1 cellular context compared by ENCODE assay signal in the genomic region with DNA sequence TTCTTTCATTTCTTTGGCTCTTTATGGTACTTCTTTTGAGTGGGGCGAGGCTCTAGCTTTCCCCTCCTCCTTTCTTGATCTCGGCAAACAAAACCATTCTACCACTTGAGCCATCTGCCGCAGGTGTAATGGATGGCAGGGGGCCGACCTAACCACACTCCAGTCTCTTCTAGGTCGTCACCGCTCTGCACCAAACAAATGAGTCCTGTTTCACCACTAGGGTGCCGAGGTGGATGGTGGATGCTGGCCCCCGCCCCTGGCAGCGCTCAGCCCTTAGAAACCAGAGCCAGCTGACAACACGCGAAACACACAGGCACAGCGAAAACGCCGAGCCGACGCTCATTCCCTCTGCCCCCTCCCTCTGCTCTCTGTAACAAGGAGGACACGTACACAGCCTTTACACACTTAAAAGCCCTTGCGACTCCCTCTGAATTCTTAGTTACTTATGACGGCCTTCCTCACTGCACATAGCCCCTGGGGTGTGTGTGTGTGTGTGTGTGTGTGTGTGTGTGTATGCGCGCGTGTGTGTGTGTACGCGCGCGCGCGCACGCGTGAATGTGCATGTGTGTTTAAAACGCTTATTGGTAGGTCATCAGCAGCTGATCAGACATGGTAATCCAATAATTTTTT.
A peak's percentile ranks its signal among the peaks of the same experiment; 100 is the strongest.
TF ChIP-seq lines count a peak whose summit lies in the region.

No MANE protein-coding gene starts in this region.

TF ChIP-seq in HEK293, 187 proteins besides CTCF, POLR2A, EP300 and RAD21 (continued from another document and continues in another):
- TF ChIP-seq, protein P1, sequence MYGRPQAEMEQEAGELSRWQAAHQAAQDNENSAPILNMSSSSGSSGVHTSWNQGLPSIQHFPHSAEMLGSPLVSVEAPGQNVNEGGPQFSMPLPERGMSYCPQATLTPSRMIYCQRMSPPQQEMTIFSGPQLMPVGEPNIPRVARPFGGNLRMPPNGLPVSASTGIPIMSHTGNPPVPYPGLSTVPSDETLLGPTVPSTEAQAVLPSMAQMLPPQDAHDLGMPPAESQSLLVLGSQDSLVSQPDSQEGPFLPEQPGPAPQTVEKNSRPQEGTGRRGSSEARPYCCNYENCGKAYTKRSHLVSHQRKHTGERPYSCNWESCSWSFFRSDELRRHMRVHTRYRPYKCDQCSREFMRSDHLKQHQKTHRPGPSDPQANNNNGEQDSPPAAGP (tag by site-specific recombination; IDR thresholded peaks at IDR 0.05) = peak; percentile 52; the same call in 1 of the 2 replicates
- TF ChIP-seq SETDB1 (IDR thresholded peaks at IDR 0.05; ENCODE audit: insufficient read length, low read length) = no peak
- TF ChIP-seq, protein P2, sequence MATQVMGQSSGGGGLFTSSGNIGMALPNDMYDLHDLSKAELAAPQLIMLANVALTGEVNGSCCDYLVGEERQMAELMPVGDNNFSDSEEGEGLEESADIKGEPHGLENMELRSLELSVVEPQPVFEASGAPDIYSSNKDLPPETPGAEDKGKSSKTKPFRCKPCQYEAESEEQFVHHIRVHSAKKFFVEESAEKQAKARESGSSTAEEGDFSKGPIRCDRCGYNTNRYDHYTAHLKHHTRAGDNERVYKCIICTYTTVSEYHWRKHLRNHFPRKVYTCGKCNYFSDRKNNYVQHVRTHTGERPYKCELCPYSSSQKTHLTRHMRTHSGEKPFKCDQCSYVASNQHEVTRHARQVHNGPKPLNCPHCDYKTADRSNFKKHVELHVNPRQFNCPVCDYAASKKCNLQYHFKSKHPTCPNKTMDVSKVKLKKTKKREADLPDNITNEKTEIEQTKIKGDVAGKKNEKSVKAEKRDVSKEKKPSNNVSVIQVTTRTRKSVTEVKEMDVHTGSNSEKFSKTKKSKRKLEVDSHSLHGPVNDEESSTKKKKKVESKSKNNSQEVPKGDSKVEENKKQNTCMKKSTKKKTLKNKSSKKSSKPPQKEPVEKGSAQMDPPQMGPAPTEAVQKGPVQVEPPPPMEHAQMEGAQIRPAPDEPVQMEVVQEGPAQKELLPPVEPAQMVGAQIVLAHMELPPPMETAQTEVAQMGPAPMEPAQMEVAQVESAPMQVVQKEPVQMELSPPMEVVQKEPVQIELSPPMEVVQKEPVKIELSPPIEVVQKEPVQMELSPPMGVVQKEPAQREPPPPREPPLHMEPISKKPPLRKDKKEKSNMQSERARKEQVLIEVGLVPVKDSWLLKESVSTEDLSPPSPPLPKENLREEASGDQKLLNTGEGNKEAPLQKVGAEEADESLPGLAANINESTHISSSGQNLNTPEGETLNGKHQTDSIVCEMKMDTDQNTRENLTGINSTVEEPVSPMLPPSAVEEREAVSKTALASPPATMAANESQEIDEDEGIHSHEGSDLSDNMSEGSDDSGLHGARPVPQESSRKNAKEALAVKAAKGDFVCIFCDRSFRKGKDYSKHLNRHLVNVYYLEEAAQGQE (tag by site-specific recombination; IDR thresholded peaks at IDR 0.05) = no peak
- 0 out of 2 replicates have a peak, but pooled peaks have one; percentile 44 for TF ChIP-seq ZNF366 (tag by site-specific recombination; conservative IDR thresholded peaks at IDR 0.05)
- TF ChIP-seq ZNF747 (tag by site-specific recombination; IDR thresholded peaks at IDR 0.05) = no peak
- TF ChIP-seq YY1 (tag by site-specific recombination; IDR thresholded peaks at IDR 0.05) = no peak
- TF ChIP-seq SP7 (tag by site-specific recombination; IDR thresholded peaks at IDR 0.05) = peak; percentile 66
- no peak for TF ChIP-seq ZSCAN23 (tag by site-specific recombination; IDR thresholded peaks at IDR 0.05)
- peak; percentile 40; the same call in 1 of the 2 replicates for TF ChIP-seq ZBTB8A (tag by site-specific recombination; IDR thresholded peaks at IDR 0.05)
- no peak; the same call in 1 of the 2 replicates for TF ChIP-seq ZBTB1 (tag by site-specific recombination; IDR thresholded peaks at IDR 0.05)
- no peak for TF ChIP-seq ZNF623 (tag by site-specific recombination; IDR thresholded peaks at IDR 0.05)
- no peak for TF ChIP-seq TCF7L2 (IDR thresholded peaks at IDR 0.05; ENCODE audit: borderline replicate concordance, low read depth, low read length)
- TF ChIP-seq ZNF138 (tag by site-specific recombination; IDR thresholded peaks at IDR 0.05; ENCODE audit: borderline replicate concordance) = no peak
- TF ChIP-seq, protein P3, sequence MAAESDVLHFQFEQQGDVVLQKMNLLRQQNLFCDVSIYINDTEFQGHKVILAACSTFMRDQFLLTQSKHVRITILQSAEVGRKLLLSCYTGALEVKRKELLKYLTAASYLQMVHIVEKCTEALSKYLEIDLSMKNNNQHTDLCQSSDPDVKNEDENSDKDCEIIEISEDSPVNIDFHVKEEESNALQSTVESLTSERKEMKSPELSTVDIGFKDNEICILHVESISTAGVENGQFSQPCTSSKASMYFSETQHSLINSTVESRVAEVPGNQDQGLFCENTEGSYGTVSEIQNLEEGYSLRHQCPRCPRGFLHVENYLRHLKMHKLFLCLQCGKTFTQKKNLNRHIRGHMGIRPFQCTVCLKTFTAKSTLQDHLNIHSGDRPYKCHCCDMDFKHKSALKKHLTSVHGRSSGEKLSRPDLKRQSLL (tag by site-specific recombination; IDR thresholded peaks at IDR 0.05) = no peak
- TF ChIP-seq, protein P4, sequence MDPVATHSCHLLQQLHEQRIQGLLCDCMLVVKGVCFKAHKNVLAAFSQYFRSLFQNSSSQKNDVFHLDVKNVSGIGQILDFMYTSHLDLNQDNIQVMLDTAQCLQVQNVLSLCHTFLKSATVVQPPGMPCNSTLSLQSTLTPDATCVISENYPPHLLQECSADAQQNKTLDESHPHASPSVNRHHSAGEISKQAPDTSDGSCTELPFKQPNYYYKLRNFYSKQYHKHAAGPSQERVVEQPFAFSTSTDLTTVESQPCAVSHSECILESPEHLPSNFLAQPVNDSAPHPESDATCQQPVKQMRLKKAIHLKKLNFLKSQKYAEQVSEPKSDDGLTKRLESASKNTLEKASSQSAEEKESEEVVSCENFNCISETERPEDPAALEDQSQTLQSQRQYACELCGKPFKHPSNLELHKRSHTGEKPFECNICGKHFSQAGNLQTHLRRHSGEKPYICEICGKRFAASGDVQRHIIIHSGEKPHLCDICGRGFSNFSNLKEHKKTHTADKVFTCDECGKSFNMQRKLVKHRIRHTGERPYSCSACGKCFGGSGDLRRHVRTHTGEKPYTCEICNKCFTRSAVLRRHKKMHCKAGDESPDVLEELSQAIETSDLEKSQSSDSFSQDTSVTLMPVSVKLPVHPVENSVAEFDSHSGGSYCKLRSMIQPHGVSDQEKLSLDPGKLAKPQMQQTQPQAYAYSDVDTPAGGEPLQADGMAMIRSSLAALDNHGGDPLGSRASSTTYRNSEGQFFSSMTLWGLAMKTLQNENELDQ (tag by site-specific recombination; IDR thresholded peaks at IDR 0.05; ENCODE audit: low read depth) = no peak
- TF ChIP-seq MYNN (tag by site-specific recombination; IDR thresholded peaks at IDR 0.05; ENCODE audit: borderline replicate concordance) = peak; percentile 68; the same call in 1 of the 2 replicates
- TF ChIP-seq ZNF391 (tag by site-specific recombination; IDR thresholded peaks at IDR 0.05; ENCODE audit: borderline replicate concordance, low read depth) = peak; percentile 61; the same call in 1 of the 2 replicates
- TF ChIP-seq, protein P5, sequence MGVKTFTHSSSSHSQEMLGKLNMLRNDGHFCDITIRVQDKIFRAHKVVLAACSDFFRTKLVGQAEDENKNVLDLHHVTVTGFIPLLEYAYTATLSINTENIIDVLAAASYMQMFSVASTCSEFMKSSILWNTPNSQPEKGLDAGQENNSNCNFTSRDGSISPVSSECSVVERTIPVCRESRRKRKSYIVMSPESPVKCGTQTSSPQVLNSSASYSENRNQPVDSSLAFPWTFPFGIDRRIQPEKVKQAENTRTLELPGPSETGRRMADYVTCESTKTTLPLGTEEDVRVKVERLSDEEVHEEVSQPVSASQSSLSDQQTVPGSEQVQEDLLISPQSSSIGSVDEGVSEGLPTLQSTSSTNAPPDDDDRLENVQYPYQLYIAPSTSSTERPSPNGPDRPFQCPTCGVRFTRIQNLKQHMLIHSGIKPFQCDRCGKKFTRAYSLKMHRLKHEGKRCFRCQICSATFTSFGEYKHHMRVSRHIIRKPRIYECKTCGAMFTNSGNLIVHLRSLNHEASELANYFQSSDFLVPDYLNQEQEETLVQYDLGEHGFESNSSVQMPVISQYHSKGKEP (tag by site-specific recombination; IDR thresholded peaks at IDR 0.05) = no peak
- TF ChIP-seq ZNF501 (tag by site-specific recombination; IDR thresholded peaks at IDR 0.05) = peak; percentile 84; the same call in 1 of the 2 replicates
- TF ChIP-seq ZNF266 (tag by site-specific recombination; IDR thresholded peaks at IDR 0.05; ENCODE audit: low read depth) = no peak
- TF ChIP-seq ZNF777 (tag by site-specific recombination; IDR thresholded peaks at IDR 0.05; ENCODE audit: borderline replicate concordance) = peak; percentile 69; the same call in 1 of the 2 replicates
- no peak for TF ChIP-seq ZNF239 (tag by site-specific recombination; IDR thresholded peaks at IDR 0.05)
- TF ChIP-seq, protein P6, sequence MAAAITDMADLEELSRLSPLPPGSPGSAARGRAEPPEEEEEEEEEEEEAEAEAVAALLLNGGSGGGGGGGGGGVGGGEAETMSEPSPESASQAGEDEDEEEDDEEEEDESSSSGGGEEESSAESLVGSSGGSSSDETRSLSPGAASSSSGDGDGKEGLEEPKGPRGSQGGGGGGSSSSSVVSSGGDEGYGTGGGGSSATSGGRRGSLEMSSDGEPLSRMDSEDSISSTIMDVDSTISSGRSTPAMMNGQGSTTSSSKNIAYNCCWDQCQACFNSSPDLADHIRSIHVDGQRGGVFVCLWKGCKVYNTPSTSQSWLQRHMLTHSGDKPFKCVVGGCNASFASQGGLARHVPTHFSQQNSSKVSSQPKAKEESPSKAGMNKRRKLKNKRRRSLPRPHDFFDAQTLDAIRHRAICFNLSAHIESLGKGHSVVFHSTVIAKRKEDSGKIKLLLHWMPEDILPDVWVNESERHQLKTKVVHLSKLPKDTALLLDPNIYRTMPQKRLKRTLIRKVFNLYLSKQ (tag by site-specific recombination; IDR thresholded peaks at IDR 0.05; ENCODE audit: borderline replicate concordance) = no peak
- peak; percentile 52 for TF ChIP-seq KLF1 (tag by site-specific recombination; IDR thresholded peaks at IDR 0.05)
- TF ChIP-seq TRIM28 (IDR thresholded peaks at IDR 0.05; ENCODE audit: borderline replicate concordance, low read length) = no peak
- no peak for TF ChIP-seq BCL11A (tag by site-specific recombination; IDR thresholded peaks at IDR 0.05; ENCODE audit: low read depth)
- TF ChIP-seq ZBTB21 (tag by site-specific recombination; IDR thresholded peaks at IDR 0.05) = 0 out of 2 replicates have a peak, but pooled peaks have one; percentile 11
- TF ChIP-seq, protein P7, sequence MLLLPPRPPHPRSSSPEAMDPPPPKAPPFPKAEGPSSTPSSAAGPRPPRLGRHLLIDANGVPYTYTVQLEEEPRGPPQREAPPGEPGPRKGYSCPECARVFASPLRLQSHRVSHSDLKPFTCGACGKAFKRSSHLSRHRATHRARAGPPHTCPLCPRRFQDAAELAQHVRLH (tag by site-specific recombination; IDR thresholded peaks at IDR 0.05) = no peak
- TF ChIP-seq, protein P8, sequence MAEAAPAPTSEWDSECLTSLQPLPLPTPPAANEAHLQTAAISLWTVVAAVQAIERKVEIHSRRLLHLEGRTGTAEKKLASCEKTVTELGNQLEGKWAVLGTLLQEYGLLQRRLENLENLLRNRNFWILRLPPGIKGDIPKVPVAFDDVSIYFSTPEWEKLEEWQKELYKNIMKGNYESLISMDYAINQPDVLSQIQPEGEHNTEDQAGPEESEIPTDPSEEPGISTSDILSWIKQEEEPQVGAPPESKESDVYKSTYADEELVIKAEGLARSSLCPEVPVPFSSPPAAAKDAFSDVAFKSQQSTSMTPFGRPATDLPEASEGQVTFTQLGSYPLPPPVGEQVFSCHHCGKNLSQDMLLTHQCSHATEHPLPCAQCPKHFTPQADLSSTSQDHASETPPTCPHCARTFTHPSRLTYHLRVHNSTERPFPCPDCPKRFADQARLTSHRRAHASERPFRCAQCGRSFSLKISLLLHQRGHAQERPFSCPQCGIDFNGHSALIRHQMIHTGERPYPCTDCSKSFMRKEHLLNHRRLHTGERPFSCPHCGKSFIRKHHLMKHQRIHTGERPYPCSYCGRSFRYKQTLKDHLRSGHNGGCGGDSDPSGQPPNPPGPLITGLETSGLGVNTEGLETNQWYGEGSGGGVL (tag by site-specific recombination; IDR thresholded peaks at IDR 0.05) = no peak
- no peak for TF ChIP-seq HOXC10 (CRISPR knock-in tag; IDR thresholded peaks at IDR 0.05)
- TF ChIP-seq ZNF610 (tag by site-specific recombination; IDR thresholded peaks at IDR 0.05; ENCODE audit: borderline replicate concordance) = peak; percentile 77; the same call in 1 of the 2 replicates
- TF ChIP-seq ZSCAN30 (tag by site-specific recombination; IDR thresholded peaks at IDR 0.05) = no peak
- no peak for TF ChIP-seq ZNF560 (tag by site-specific recombination; IDR thresholded peaks at IDR 0.05; ENCODE audit: borderline replicate concordance)
- no peak for TF ChIP-seq SCRT2 (tag by site-specific recombination; IDR thresholded peaks at IDR 0.05)
- no peak for TF ChIP-seq MZF1 (tag by site-specific recombination; IDR thresholded peaks at IDR 0.05; ENCODE audit: borderline replicate concordance)
- peak; percentile 29; the same call in 1 of the 2 replicates for TF ChIP-seq ZNF394 (tag by site-specific recombination; IDR thresholded peaks at IDR 0.05; ENCODE audit: borderline replicate concordance)
- TF ChIP-seq ZNF555 (tag by site-specific recombination; conservative IDR thresholded peaks at IDR 0.05) = no peak
- TF ChIP-seq ZNF114 (tag by site-specific recombination; IDR thresholded peaks at IDR 0.05) = no peak
- TF ChIP-seq, protein P9, sequence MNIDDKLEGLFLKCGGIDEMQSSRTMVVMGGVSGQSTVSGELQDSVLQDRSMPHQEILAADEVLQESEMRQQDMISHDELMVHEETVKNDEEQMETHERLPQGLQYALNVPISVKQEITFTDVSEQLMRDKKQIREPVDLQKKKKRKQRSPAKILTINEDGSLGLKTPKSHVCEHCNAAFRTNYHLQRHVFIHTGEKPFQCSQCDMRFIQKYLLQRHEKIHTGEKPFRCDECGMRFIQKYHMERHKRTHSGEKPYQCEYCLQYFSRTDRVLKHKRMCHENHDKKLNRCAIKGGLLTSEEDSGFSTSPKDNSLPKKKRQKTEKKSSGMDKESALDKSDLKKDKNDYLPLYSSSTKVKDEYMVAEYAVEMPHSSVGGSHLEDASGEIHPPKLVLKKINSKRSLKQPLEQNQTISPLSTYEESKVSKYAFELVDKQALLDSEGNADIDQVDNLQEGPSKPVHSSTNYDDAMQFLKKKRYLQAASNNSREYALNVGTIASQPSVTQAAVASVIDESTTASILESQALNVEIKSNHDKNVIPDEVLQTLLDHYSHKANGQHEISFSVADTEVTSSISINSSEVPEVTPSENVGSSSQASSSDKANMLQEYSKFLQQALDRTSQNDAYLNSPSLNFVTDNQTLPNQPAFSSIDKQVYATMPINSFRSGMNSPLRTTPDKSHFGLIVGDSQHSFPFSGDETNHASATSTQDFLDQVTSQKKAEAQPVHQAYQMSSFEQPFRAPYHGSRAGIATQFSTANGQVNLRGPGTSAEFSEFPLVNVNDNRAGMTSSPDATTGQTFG (tag by site-specific recombination; IDR thresholded peaks at IDR 0.05; ENCODE audit: borderline replicate concordance) = no peak
- TF ChIP-seq ZNF558 (tag by site-specific recombination; IDR thresholded peaks at IDR 0.05) = 0 out of 2 replicates have a peak, but pooled peaks have one; percentile 8
- TF ChIP-seq ZNF701 (tag by site-specific recombination; IDR thresholded peaks at IDR 0.05) = no peak
- no peak for TF ChIP-seq OVOL3 (tag by site-specific recombination; IDR thresholded peaks at IDR 0.05)
- TF ChIP-seq ZNF24 (tag by site-specific recombination; IDR thresholded peaks at IDR 0.05) = peak; percentile 61; the same call in 1 of the 2 replicates
